Comparison of ENCODE assay signal across 20 cellular contexts in the genomic region with DNA sequence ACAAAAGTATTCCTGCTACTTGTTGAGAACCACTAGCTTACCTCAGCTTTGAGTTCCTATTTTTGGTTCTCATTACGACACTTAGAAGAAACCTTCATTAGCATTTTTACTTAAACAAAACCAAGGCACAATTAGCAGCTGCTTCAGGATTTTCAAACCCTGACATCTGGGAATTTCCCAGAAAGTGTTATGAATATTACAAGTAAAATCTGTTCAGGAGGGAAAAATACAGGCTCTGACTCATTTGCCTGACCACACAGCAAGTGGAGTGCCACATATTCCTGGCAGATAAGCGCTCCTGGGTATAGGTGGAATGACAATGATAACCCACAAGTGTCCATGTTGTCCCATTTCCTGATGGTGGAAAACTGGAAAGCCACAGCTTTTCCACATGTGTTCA. TPM values are rescaled to one million over a fixed set of nuclear protein-coding genes. Genes with fewer than 3 reads are reported as not detected.
DNase-seq lines count a peak whose midpoint lies in the region; ATAC-seq lines count a peak whose summit lies in the region.
"Had no signal": no experiment of that assay in that cellular context is flagged by ENCODE, and none has a peak within 500 bp of the region (broad histone marks: within the 10 kb centered on the region; RNA-seq: fewer than 3 reads in every experiment).

No MANE protein-coding gene starts in this region.

- H3F3A ChIP-seq in GM23248 (ENCODE audit: insufficient read depth) = no peaks in the 10 kb centered on the region

- DNase-seq in activated CD4-positive, alpha-beta memory T cell treated with anti-CD3 and anti-CD28 coated beads for 36 hours = no peak
- DNase-seq in activated CD4-positive, alpha-beta memory T cell treated with anti-CD3 and anti-CD28 coated beads, Interleukin-2, amount 10 ng/mL, durations not matched to agents 7 days and 5 days = no peak
- DNase-seq in HT1080 (ENCODE audit: low read depth) = peak; percentile 46
- DNase-seq in naive B cell = no peak
- no peak for DNase-seq in GM23248
- DNase-seq in NCI-H1930 (lab: John Stamatoyannopoulos, UW) = no peak
- DNase-seq: activated CD4-positive, alpha-beta T cell treated with anti-CD3 and anti-CD28 coated beads for 48 hours; activated CD8-positive, alpha-beta memory T cell treated with anti-CD3 and anti-CD28 coated beads, Interleukin-2, amount 50 U/mL, for 48 hours; DMS53; GOT3; left colon; NCI-H1048; NCI-H524 had no signal

- no peak overlapping the region for H3K4me3 Mint-ChIP-seq in activated CD4-positive, alpha-beta memory T cell treated with anti-CD3 and anti-CD28 coated beads for 36 hours
- no peak overlapping the region for H3K4me3 Mint-ChIP-seq in activated CD4-positive, alpha-beta memory T cell treated with anti-CD3 and anti-CD28 coated beads, Interleukin-2, amount 10 ng/mL, durations not matched to agents 7 days and 5 days
- peak overlapping the region; percentile 85 for H3K4me3 Mint-ChIP-seq in activated T-helper 17 cell treated with anti-CD3 and anti-CD28 coated beads, Interleukin-2, amount 50 U/mL, for 72 hours
- peak overlapping the region in 1 of 8 donors; percentile 18 for H3K4me3 Mint-ChIP-seq in naive B cell
- H3K4me3 Mint-ChIP-seq: activated naive CD4-positive, alpha-beta T cell treated with anti-CD3 and anti-CD28 coated beads, Interleukin-2, amount 50 U/mL, for 24 hours; brain; CD14-positive monocyte; mesothelial cell of epicardium; neural progenitor cell had no signal

- no peaks in the 10 kb centered on the region for H3K79me2 ChIP-seq in GM23248 (ENCODE audit: insufficient read depth)

- CTCF ChIA-PET in activated CD4-positive, alpha-beta memory T cell treated with anti-CD3 and anti-CD28 coated beads for 36 hours (lab: Charles Lee) = interaction anchor here (0.7 to 1.4 kb wide), 2 partner anchors 12 kb away, joined by 3 to 4 read pairs; no protein-coding TSS in a partner anchor
- CTCF ChIA-PET in activated CD4-positive, alpha-beta memory T cell treated with anti-CD3 and anti-CD28 coated beads, Interleukin-2, amount 10 ng/mL, durations not matched to agents 7 days and 5 days (lab: Charles Lee) = interaction anchor here (1.6 kb wide), 1 partner anchor 474 kb away, joined by 3 read pairs; no protein-coding TSS in a partner anchor

- no peak overlapping the region for H3K9ac ChIP-seq in GM23248
- H3K9ac ChIP-seq: neural progenitor cell had no signal

- peak; percentile 23 for ATAC-seq in activated T-helper 17 cell treated with anti-CD3 and anti-CD28 coated beads, Interleukin-2, amount 50 U/mL, for 72 hours (replicated peaks)
- ATAC-seq in naive B cell (ENCODE audit: low read depth in 2 of 2) (no peak), HG03342 (IDR thresholded peaks at IDR 0.05; ENCODE audit: unreplicated experiment) (no peak)
- ATAC-seq: left colon had no signal

- H4K20me1 ChIP-seq in GM23248 (ENCODE audit: insufficient read depth) = no peaks in the 10 kb centered on the region

- no peaks in the 10 kb centered on the region for H3K9me2 ChIP-seq in GM23248 (ENCODE audit: insufficient read depth)

- POLR2A ChIA-PET in activated CD4-positive, alpha-beta memory T cell treated with anti-CD3 and anti-CD28 coated beads for 36 hours (lab: Charles Lee) = interaction anchor here (1.5 kb wide), 1 partner anchor 228 kb away, joined by 3 read pairs; no protein-coding TSS in a partner anchor
- POLR2A ChIA-PET in activated CD4-positive, alpha-beta memory T cell treated with anti-CD3 and anti-CD28 coated beads, Interleukin-2, amount 10 ng/mL, durations not matched to agents 7 days and 5 days (lab: Charles Lee) = interaction anchor here (1.5 kb wide), 1 partner anchor 11 kb away, joined by 4 read pairs; no protein-coding TSS in a partner anchor

- no peak overlapping the region for H2AFZ ChIP-seq in GM23248
- H2AFZ ChIP-seq: neural progenitor cell had no signal

- H3K4me2 ChIP-seq in GM23248 (ENCODE audit: unreplicated experiment) = no peak overlapping the region
- H3K4me2 ChIP-seq: neural progenitor cell had no signal

- no peak overlapping the region for H3K27ac ChIP-seq in GM23248
- H3K27ac ChIP-seq: neural progenitor cell had no signal

- peaks cover 3% of the 10 kb centered on the region for H3K9me3 ChIP-seq in GM23248 (ENCODE audit: low read depth)

- H3K27me3 Mint-ChIP-seq in activated CD4-positive, alpha-beta memory T cell treated with anti-CD3 and anti-CD28 coated beads for 36 hours = no peaks in the 10 kb centered on the region
- H3K27me3 Mint-ChIP-seq in activated CD4-positive, alpha-beta memory T cell treated with anti-CD3 and anti-CD28 coated beads, Interleukin-2, amount 10 ng/mL, durations not matched to agents 7 days and 5 days = no peaks in the 10 kb centered on the region
- no peaks in the 10 kb centered on the region for H3K27me3 Mint-ChIP-seq in activated T-helper 17 cell treated with anti-CD3 and anti-CD28 coated beads, Interleukin-2, amount 50 U/mL, for 72 hours
- H3K27me3 Mint-ChIP-seq in naive B cell = no peaks in the 10 kb centered on the region
- H3K27me3 Mint-ChIP-seq: activated naive CD4-positive, alpha-beta T cell treated with anti-CD3 and anti-CD28 coated beads, Interleukin-2, amount 50 U/mL, for 24 hours had no signal

- 87 to 89% methylated on average over 2 of the region's 2 CpGs for WGBS in GM23248 (ENCODE audit: low coverage in 1 of 2, low lambda C conversion rate in 2 of 2, missing lambda C conversion rate in 2 of 2), 2 experiments

- H3K27ac Mint-ChIP-seq in activated CD4-positive, alpha-beta memory T cell treated with anti-CD3 and anti-CD28 coated beads for 36 hours = peak overlapping the region; percentile 30
- no peak overlapping the region for H3K27ac Mint-ChIP-seq in activated CD4-positive, alpha-beta memory T cell treated with anti-CD3 and anti-CD28 coated beads, Interleukin-2, amount 10 ng/mL, durations not matched to agents 7 days and 5 days
- peak overlapping the region; percentile 82 for H3K27ac Mint-ChIP-seq in activated T-helper 17 cell treated with anti-CD3 and anti-CD28 coated beads, Interleukin-2, amount 50 U/mL, for 72 hours
- peak overlapping the region in 5 of 6 donors; percentile 26 to 94 (median 62) for H3K27ac Mint-ChIP-seq in naive B cell
- H3K27ac Mint-ChIP-seq: activated naive CD4-positive, alpha-beta T cell treated with anti-CD3 and anti-CD28 coated beads, Interleukin-2, amount 50 U/mL, for 24 hours; brain; mesothelial cell of epicardium; neural progenitor cell had no signal

- H3K4me1 ChIP-seq in GM23248 (ENCODE audit: insufficient read depth) = no peaks in the 10 kb centered on the region
- H3K4me1 ChIP-seq: neural progenitor cell had no signal

- peaks cover 42% of the 10 kb centered on the region for H3K9me3 Mint-ChIP-seq in activated CD4-positive, alpha-beta memory T cell treated with anti-CD3 and anti-CD28 coated beads for 36 hours
- H3K9me3 Mint-ChIP-seq in activated CD4-positive, alpha-beta memory T cell treated with anti-CD3 and anti-CD28 coated beads, Interleukin-2, amount 10 ng/mL, durations not matched to agents 7 days and 5 days = peaks cover 39% of the 10 kb centered on the region
- H3K9me3 Mint-ChIP-seq in activated T-helper 17 cell treated with anti-CD3 and anti-CD28 coated beads, Interleukin-2, amount 50 U/mL, for 72 hours = peaks cover 3% of the 10 kb centered on the region
- H3K9me3 Mint-ChIP-seq in naive B cell = peaks cover 4 to 24% (median 8%) of the 10 kb centered on the region in 7 donors
- H3K9me3 Mint-ChIP-seq: activated naive CD4-positive, alpha-beta T cell treated with anti-CD3 and anti-CD28 coated beads, Interleukin-2, amount 50 U/mL, for 24 hours had no signal

- peaks cover 19% of the 10 kb centered on the region for H3K27me3 ChIP-seq in GM23248 (replicated peaks; ENCODE audit: insufficient read depth)
- H3K27me3 ChIP-seq: neural progenitor cell had no signal

- H3K4me3 ChIP-seq in GM23248 = no peak overlapping the region
- H3K4me3 ChIP-seq: neural progenitor cell had no signal

- in situ Hi-C loops in GM23248 (cut with MboI) = no loop called here

- no peaks in the 10 kb centered on the region for H3K36me3 ChIP-seq in GM23248 (ENCODE audit: low read depth)
- H3K36me3 ChIP-seq: neural progenitor cell had no signal

- peaks cover 55% of the 10 kb centered on the region for H3K4me1 Mint-ChIP-seq in activated CD4-positive, alpha-beta memory T cell treated with anti-CD3 and anti-CD28 coated beads for 36 hours (ENCODE audit: low read depth)
- H3K4me1 Mint-ChIP-seq in activated CD4-positive, alpha-beta memory T cell treated with anti-CD3 and anti-CD28 coated beads, Interleukin-2, amount 10 ng/mL, durations not matched to agents 7 days and 5 days = peaks cover 33% of the 10 kb centered on the region
- H3K4me1 Mint-ChIP-seq in activated T-helper 17 cell treated with anti-CD3 and anti-CD28 coated beads, Interleukin-2, amount 50 U/mL, for 72 hours = peaks cover 37% of the 10 kb centered on the region
- H3K4me1 Mint-ChIP-seq in naive B cell = peaks cover 43 to 67% (median 66%) of the 10 kb centered on the region in 3 donors

- H3K36me3 Mint-ChIP-seq in activated CD4-positive, alpha-beta memory T cell treated with anti-CD3 and anti-CD28 coated beads for 36 hours = peaks cover 27% of the 10 kb centered on the region
- peaks cover 31% of the 10 kb centered on the region for H3K36me3 Mint-ChIP-seq in activated CD4-positive, alpha-beta memory T cell treated with anti-CD3 and anti-CD28 coated beads, Interleukin-2, amount 10 ng/mL, durations not matched to agents 7 days and 5 days (ENCODE audit: low read depth)
- H3K36me3 Mint-ChIP-seq in activated T-helper 17 cell treated with anti-CD3 and anti-CD28 coated beads, Interleukin-2, amount 50 U/mL, for 72 hours (ENCODE audit: low read depth) = no peaks in the 10 kb centered on the region
- H3K36me3 Mint-ChIP-seq in naive B cell = peaks cover 0 to 20% of the 10 kb centered on the region in 2 donors
- H3K36me3 Mint-ChIP-seq: brain, CD14-positive monocyte, mesothelial cell of epicardium, neural progenitor cell had no signal

- intact Hi-C loops in activated CD4-positive, alpha-beta memory T cell treated with anti-CD3 and anti-CD28 coated beads for 36 hours (cut with micrococcal nuclease) = no loop called here

RNA-seq across cellular contexts. Expression of a gene that starts 10.3 kb away (rescaled TPM):
- 100 to 1,000 TPM; 104 to 106 TPM for total RNA-seq in activated CD4-positive, alpha-beta memory T cell treated with anti-CD3 and anti-CD28 coated beads for 36 hours
- total RNA-seq in activated CD4-positive, alpha-beta memory T cell treated with anti-CD3 and anti-CD28 coated beads, Interleukin-2, amount 10 ng/mL, durations not matched to agents 7 days and 5 days = 10 to 100 TPM; 74.9 to 75.1 TPM
- total RNA-seq in HT1080 (2014; rRNA removed; shearing (Covaris generic)) = 38.4 and 43.8 TPM in 2 replicates
- 49.7 and 53.8 TPM in 2 replicates for polyA plus RNA-seq in HT1080 (2015; cell fraction: cytosol; rRNA removed)
- polyA plus RNA-seq in HT1080 (2015; cell fraction: nucleus; rRNA removed) = 51.3 and 55.0 TPM in 2 replicates
- 100 to 1,000 TPM; 112 to 139 TPM for total RNA-seq in activated T-helper 17 cell treated with anti-CD3 and anti-CD28 coated beads, Interleukin-2, amount 50 U/mL, for 72 hours
- polyA plus RNA-seq in naive B cell (ENCODE audit: low read depth in 6 of 6) (100 to 1,000 TPM in 3 of 6 donors, 10 to 100 TPM in 3; 63.0 to 147 (median 106) TPM), GM23248 (2016; fragmentation: Nextera tagmentation; extraction: Ambion mirVana) (42.9 and 43.1 TPM in 2 replicates)
- total RNA-seq in GM23248 (2014; rRNA removed; shearing (Covaris generic)) = 62.3 and 77.7 TPM in 2 replicates
